13 cellular contexts compared by ENCODE assay signal in genomic region chr19:8460516-8461298, GRCh38. TPM values are rescaled to one million over a fixed set of nuclear protein-coding genes. Genes with fewer than 3 reads are reported as not detected.
A peak's percentile ranks its signal among the peaks of the same experiment; 100 is the strongest.
DNase-seq lines count a peak whose midpoint lies in the region; ATAC-seq and TF ChIP-seq lines count a peak whose summit lies in the region.
"Had no signal": no experiment of that assay in that cellular context is flagged by ENCODE, and none has a peak within 500 bp of the region (broad histone marks: within the 10 kb centered on the region; RNA-seq: fewer than 3 reads in every experiment).

No MANE protein-coding gene starts in this region.

- no peak overlapping the region for H3K56ac ChIP-seq in H9 (ENCODE audit: insufficient read length, low read depth, low read length)

- H3K27ac ChIP-seq in heart left ventricle, result peak overlapping the region in 10 of 12 donors; percentile 3 to 61 (median 41)
- peak overlapping the region in 3 of 5 donors; percentile 20 to 49 (median 35) for H3K27ac ChIP-seq in adrenal gland
- H3K27ac ChIP-seq in muscle layer of colon (ENCODE audit: low read depth, low read length), result no peak overlapping the region
- no peak overlapping the region for H3K27ac ChIP-seq in upper lobe of right lung
- no peak overlapping the region for H3K27ac ChIP-seq in H9 (ENCODE audit: insufficient read length, low read depth, low read length)
- H3K27ac ChIP-seq: C4-2B had no signal

- no peak overlapping the region; a peak in 1 of 7 replicates for H3K27ac Mint-ChIP-seq in H9

- H3K79me1 ChIP-seq in H9 (ENCODE audit: insufficient read depth, low read depth, low read length, poor library complexity, severe bottlenecking), result peaks cover 11% of the 10 kb centered on the region

- no peaks in the 10 kb centered on the region for H3K23me2 ChIP-seq in H9 (ENCODE audit: insufficient read length, low read depth, low read length, poor library complexity, severe bottlenecking)

- no peaks in the 10 kb centered on the region for H3K27me3 Mint-ChIP-seq in H9 (ENCODE audit: low read depth)

- DNase-seq in heart left ventricle, result no peak
- DNase-seq in cardiac septum (ENCODE audit: low spot score), result no peak
- DNase-seq in adrenal gland, result no peak
- DNase-seq in upper lobe of right lung, result no peak
- no peak for DNase-seq in SKM-1 (lab: John Stamatoyannopoulos, UW; ENCODE audit: unreplicated experiment)
- no peak for DNase-seq in MG63
- no peak for DNase-seq in H9
- DNase-seq: activated CD4-positive, alpha-beta T cell treated with anti-CD3 and anti-CD28 coated beads, Interleukin-2, amount 50 U/mL, for 48 hours; amygdala; MV-4-11; NCI-H524 had no signal

- intact Hi-C loops in heart left ventricle (cut with DNase I), result no loop called here
- intact Hi-C loops in cardiac septum (cut with DNase I), result no loop called here
- intact Hi-C loops in adrenal gland (cut with DNase I), result no loop called here
- intact Hi-C loops in upper lobe of right lung (cut with DNase I), result no loop called here

- TF ChIP-seq CTCF in heart left ventricle (IDR thresholded peaks at IDR 0.05) (no peak), adrenal gland (IDR thresholded peaks at IDR 0.05) (no peak), upper lobe of right lung (IDR thresholded peaks at IDR 0.05) (no peak), H9 (conservative IDR thresholded peaks at IDR 0.05) (no peak)

- H3K4me3 ChIP-seq in heart left ventricle (peak overlapping the region in 1 of 12 donors; percentile 5), adrenal gland (no peak overlapping the region), muscle layer of colon (ENCODE audit: low read depth in 1 of 2, low read length in 2 of 2) (no peak overlapping the region), upper lobe of right lung (peak overlapping the region; percentile 9), MG63 (no peak overlapping the region)

- no peak overlapping the region for H3K18ac ChIP-seq in H9 (ENCODE audit: insufficient read length, low read depth, low read length)

- H3K79me2 ChIP-seq in H9 (ENCODE audit: insufficient read depth, low read length), result peaks cover 72% of the 10 kb centered on the region

- H3K9ac ChIP-seq in muscle layer of colon (ENCODE audit: low read length) (peak overlapping the region; percentile 37), H9 (ENCODE audit: extremely low read depth, insufficient read length, low read length) (no peak overlapping the region)

- H4K5ac ChIP-seq in H9 (ENCODE audit: insufficient read length, low read depth, low read length), result no peak overlapping the region

- no peaks in the 10 kb centered on the region for H3K27me3 ChIP-seq in heart left ventricle
- no peaks in the 10 kb centered on the region for H3K27me3 ChIP-seq in adrenal gland
- H3K27me3 ChIP-seq in muscle layer of colon (ENCODE audit: control insufficient read depth in 1 of 2, insufficient read depth in 2 of 2, low read length in 2 of 2), result no peaks in the 10 kb centered on the region
- no peaks in the 10 kb centered on the region for H3K27me3 ChIP-seq in upper lobe of right lung
- H3K27me3 ChIP-seq in MG63, result no peaks in the 10 kb centered on the region
- no peaks in the 10 kb centered on the region for H3K27me3 ChIP-seq in H9 (ENCODE audit: insufficient read depth, low read length)

- H2BK5ac ChIP-seq in H9 (ENCODE audit: insufficient read length, low read length), result no peak overlapping the region

- H2AFZ ChIP-seq in H9 (ENCODE audit: low read length), result no peak overlapping the region

- WGBS in heart left ventricle, 4 donors, result 48 to 61% (median 53%) methylated on average over 7 of the region's 7 CpGs
- 70 to 81% (median 77%) methylated on average over 7 of the region's 7 CpGs for WGBS in adrenal gland, 4 donors
- no CpG with 5 or more reads among the region's 7 CpGs for WGBS in H9 (ENCODE audit: extremely low coverage, insufficient read length, low lambda C conversion rate)

- peaks cover 17 to 80% (median 66%) of the 10 kb centered on the region in 12 donors for H3K4me1 ChIP-seq in heart left ventricle
- H3K4me1 ChIP-seq in adrenal gland (replicated peaks in 1 of 2), result peaks cover 23 to 62% of the 10 kb centered on the region in 2 donors
- H3K4me1 ChIP-seq in muscle layer of colon (ENCODE audit: insufficient read depth, low read length), result peaks cover 71% of the 10 kb centered on the region
- peaks cover 73% of the 10 kb centered on the region for H3K4me1 ChIP-seq in upper lobe of right lung
- peaks cover 2% of the 10 kb centered on the region; the same call in 1 of the 2 replicates for H3K4me1 ChIP-seq in H9 (ENCODE audit: insufficient read depth, low read length)

- TF ChIP-seq POLR2A in heart left ventricle (IDR thresholded peaks at IDR 0.05), result no peak
- no peak for TF ChIP-seq POLR2A in adrenal gland (IDR thresholded peaks at IDR 0.05)

- H3K9me3 ChIP-seq in heart left ventricle, result no peaks in the 10 kb centered on the region
- H3K9me3 ChIP-seq in adrenal gland (replicated peaks in 1 of 3), result no peaks in the 10 kb centered on the region
- no peaks in the 10 kb centered on the region for H3K9me3 ChIP-seq in muscle layer of colon (ENCODE audit: low read length)
- H3K9me3 ChIP-seq in upper lobe of right lung, result no peaks in the 10 kb centered on the region
- no peaks in the 10 kb centered on the region for H3K9me3 ChIP-seq in MG63
- no peaks in the 10 kb centered on the region for H3K9me3 ChIP-seq in H9 (ENCODE audit: control insufficient read depth, low read depth, low read length)

- peaks cover 53 to 58% of the 10 kb centered on the region in 2 experiments for H3K4me1 Mint-ChIP-seq in H9

- no peak overlapping the region for H2AK5ac ChIP-seq in H9 (ENCODE audit: insufficient read length, low read length)

- H3K14ac ChIP-seq in H9 (ENCODE audit: insufficient read depth, low read length), result no peak overlapping the region

- no peak overlapping the region for H3K4me2 ChIP-seq in H9 (ENCODE audit: insufficient read depth, insufficient read length, low read length)

- H3K36me3 Mint-ChIP-seq in H9 (ENCODE audit: insufficient read depth in 1 of 3, low read depth in 3 of 3), result peaks cover 38 to 78% (median 65%) of the 10 kb centered on the region in 3 experiments; a peak in 6 of 7 replicates

- no peak overlapping the region for H3K4me3 Mint-ChIP-seq in H9

- H2BK120ac ChIP-seq in H9 (ENCODE audit: low read depth, low read length, poor library complexity, severe bottlenecking), result no peak overlapping the region

- no peak overlapping the region for H3K4ac ChIP-seq in H9 (ENCODE audit: low read depth, low read length)

- H3K36me3 ChIP-seq in heart left ventricle (peaks cover 6 to 88% (median 44%) of the 10 kb centered on the region in 9 donors), adrenal gland (replicated peaks in 1 of 2) (peaks cover 0 to 47% of the 10 kb centered on the region in 2 donors), muscle layer of colon (ENCODE audit: insufficient read depth, low read length) (peaks cover 36% of the 10 kb centered on the region), upper lobe of right lung (peaks cover 45% of the 10 kb centered on the region), MG63 (peaks cover 98% of the 10 kb centered on the region)

- H2BK12ac ChIP-seq in H9 (ENCODE audit: insufficient read length, low read depth, low read length), result no peak overlapping the region

- H3K9me3 Mint-ChIP-seq in H9, result no peaks in the 10 kb centered on the region

- no peaks in the 10 kb centered on the region for H4K20me1 ChIP-seq in H9 (ENCODE audit: control insufficient read depth, insufficient read depth, insufficient read length)

- no peak overlapping the region for H3K23ac ChIP-seq in H9 (ENCODE audit: insufficient read length, low read depth, low read length)

- no peak overlapping the region for H2BK15ac ChIP-seq in H9 (ENCODE audit: low read depth, low read length)

- H4K8ac ChIP-seq in H9 (replicated peaks; ENCODE audit: insufficient read length, low read depth, low read length), result no peak overlapping the region

- no peak overlapping the region for H4K91ac ChIP-seq in H9 (ENCODE audit: insufficient read length, low read depth, low read length)

- ATAC-seq in heart left ventricle (no peak), upper lobe of right lung (no peak)

- no peak overlapping the region for H2BK20ac ChIP-seq in H9 (ENCODE audit: low read depth, low read length, poor library complexity, severe bottlenecking)

- no peak overlapping the region for H3T11ph ChIP-seq in H9 (ENCODE audit: low read length)

RNA-seq across cellular contexts. Expression of gene HNRNPM, which starts 15.9 kb away (rescaled TPM):
- total RNA-seq in heart left ventricle (100 to 1,000 TPM in 3 of 9 donors, 10 to 100 TPM in 6; 46.7 to 111 (median 95.3) TPM), cardiac septum (102 TPM), adrenal gland (100 to 1,000 TPM in 4 of 8 donors, 10 to 100 TPM in 4; 51.7 to 164 (median 95.5) TPM), upper lobe of right lung (131 TPM), H9 (2021) (458 and 468 TPM in 2 replicates)
- polyA plus RNA-seq in heart left ventricle (100 to 1,000 TPM in 1 of 2 donors, 10 to 100 TPM in 1; 43.4 to 183 TPM), adrenal gland (100 to 1,000 TPM in 1 of 3 donors, 10 to 100 TPM in 2; 65.0 to 262 (median 76.7) TPM)
- total RNA-seq in MG63 (2014; rRNA removed; shearing (Covaris generic); ENCODE audit: low replicate concordance), result 95.3 and 126 TPM in 2 replicates

RNA-seq across cellular contexts. Expression of gene PRAM1, which starts 41.7 kb away (rescaled TPM):
- 1 to 10 TPM in 2 of 9 donors, under 1 TPM in 6, not detected in 1; 0.23 to 9.9 (median 0.53) TPM for total RNA-seq in heart left ventricle
- under 1 TPM; 0.53 to 0.72 TPM for polyA plus RNA-seq in heart left ventricle
- total RNA-seq in cardiac septum, result 0.62 TPM
- 1 to 10 TPM in 6 of 8 donors, under 1 TPM in 2; 0.24 to 3.1 (median 2.0) TPM for total RNA-seq in adrenal gland
- 10 to 100 TPM in 1 of 3 donors, 1 to 10 TPM in 1, under 1 TPM in 1; 0.20 to 21.4 (median 4.4) TPM for polyA plus RNA-seq in adrenal gland
- total RNA-seq in upper lobe of right lung, result 31.3 TPM
- not detected in 2 replicates for total RNA-seq in MG63 (2014; rRNA removed; shearing (Covaris generic); ENCODE audit: low replicate concordance)
- total RNA-seq in H9 (2021), result 0.44 TPM in 2 replicates

RNA-seq across cellular contexts. Expression of gene MARCHF2, which starts 47.6 kb away (rescaled TPM):
- total RNA-seq in heart left ventricle (100 to 1,000 TPM in 4 of 9 donors, 10 to 100 TPM in 5; 67.2 to 308 (median 93.7) TPM), cardiac septum (84.3 TPM), adrenal gland (100 to 1,000 TPM in 3 of 8 donors, 10 to 100 TPM in 5; 28.4 to 200 (median 71.2) TPM), upper lobe of right lung (58.7 TPM), H9 (2021) (23.1 and 27.5 TPM in 2 replicates)
- polyA plus RNA-seq in heart left ventricle (10 to 100 TPM; 50.7 to 70.3 TPM), adrenal gland (10 to 100 TPM; 13.1 to 47.3 (median 44.2) TPM)
- total RNA-seq in MG63 (2014; rRNA removed; shearing (Covaris generic); ENCODE audit: low replicate concordance), result 60.2 and 89.4 TPM in 2 replicates

RNA-seq across cellular contexts. Expression of gene ZNF414, which starts 53.3 kb away (rescaled TPM):
- total RNA-seq in heart left ventricle (10 to 100 TPM in 7 of 9 donors, 1 to 10 TPM in 2; 5.6 to 17.2 (median 13.7) TPM), cardiac septum (20.2 TPM), adrenal gland (10 to 100 TPM; 17.5 to 64.6 (median 25.5) TPM), upper lobe of right lung (23.4 TPM), H9 (2021) (29.3 and 38.1 TPM in 2 replicates)
- polyA plus RNA-seq in heart left ventricle (10 to 100 TPM; 20.1 to 26.6 TPM), adrenal gland (100 to 1,000 TPM in 1 of 3 donors, 10 to 100 TPM in 1, 1 to 10 TPM in 1; 5.2 to 103 (median 49.6) TPM)
- 0.86 and 2.0 TPM in 2 replicates for total RNA-seq in MG63 (2014; rRNA removed; shearing (Covaris generic); ENCODE audit: low replicate concordance)

Comparison
In these comparisons a context has a peak if more than half of its experiments do, and no peak if none do; other contexts are left out.
1. H3K27ac ChIP-seq: peak in heart left ventricle (10 of 12) and adrenal gland (3 of 5); none in muscle layer of colon (single experiment), upper lobe of right lung (single experiment) and H9 (single experiment).